ENCODE assay signal across 22 cellular contexts in genomic region chr4:9901262-9901661, GRCh38.
"Had no signal": no experiment of that assay in that cellular context is flagged by ENCODE, and none has a peak within 500 bp of the region (broad histone marks: within the 10 kb centered on the region; RNA-seq: fewer than 3 reads in every experiment).

No MANE protein-coding gene starts in this region.

- H3K36me3 ChIP-seq: ovary, prostate gland, thyroid gland, WERI-Rb-1 had no signal

- ATAC-seq: activated CD8-positive, alpha-beta T cell treated with anti-CD3 and anti-CD28 coated beads, Interleukin-2, amount 10 ng/mL, durations not matched to agents 7 days and 5 days; left colon; naive thymus-derived CD8-positive, alpha-beta T cell; stimulated activated naive CD8-positive, alpha-beta T cell treated with anti-CD3 and anti-CD28 coated beads, Interleukin-15, Interleukin-2, amounts not matched to agents 100 U/mL and 50 U/mL, for 24 hours had no signal

- H3K27ac ChIP-seq: ovary, prostate gland, thyroid gland, WERI-Rb-1 had no signal

- H3K4me3 ChIP-seq: ovary, prostate gland, thyroid gland had no signal

- H3K9me3 ChIP-seq: ovary, prostate gland, SK-N-SH, thyroid gland had no signal

- H3K27me3 ChIP-seq: ovary, thyroid gland had no signal

- DNase-seq: activated CD4-positive, alpha-beta T cell treated with anti-CD3 and anti-CD28 coated beads, Interleukin-2, amount 50 U/mL, for 1 hour; activated CD4-positive, CD25-positive, alpha-beta regulatory T cell treated with anti-CD3 and anti-CD28 coated beads, Interleukin-2, amount 50 U/mL, for 72 hours; activated CD8-positive, alpha-beta T cell treated with anti-CD3 and anti-CD28 coated beads, Interleukin-2, amount 10 ng/mL, durations not matched to agents 7 days and 5 days; activated naive CD4-positive, alpha-beta T cell; activated naive CD8-positive, alpha-beta T cell treated with anti-CD3 and anti-CD28 coated beads for 36 hours; activated T-cell treated with anti-CD3 and anti-CD28 coated beads, Interleukin-2, amount 50 U/mL, for 1 hour; amniotic stem cell; cortex of kidney; endodermal cell; foreskin melanocyte; glutamatergic neuron; hypothalamus; left colon; naive thymus-derived CD8-positive, alpha-beta T cell; ovary; SK-N-SH; stimulated activated CD4-positive, alpha-beta T cell treated with anti-CD3 and anti-CD28 coated beads, Interleukin-4, amount 100 ng/mL, for 4 hours; stimulated activated naive CD8-positive, alpha-beta T cell treated with anti-CD3 and anti-CD28 coated beads, Interleukin-15, Interleukin-2, amounts not matched to agents 100 U/mL and 50 U/mL, for 24 hours; substantia nigra; thyroid gland; WERI-Rb-1 had no signal

- H3K4me1 ChIP-seq: prostate gland, thyroid gland had no signal
